Comparison of ENCODE assay signal across 8 cellular contexts in the genomic region with DNA sequence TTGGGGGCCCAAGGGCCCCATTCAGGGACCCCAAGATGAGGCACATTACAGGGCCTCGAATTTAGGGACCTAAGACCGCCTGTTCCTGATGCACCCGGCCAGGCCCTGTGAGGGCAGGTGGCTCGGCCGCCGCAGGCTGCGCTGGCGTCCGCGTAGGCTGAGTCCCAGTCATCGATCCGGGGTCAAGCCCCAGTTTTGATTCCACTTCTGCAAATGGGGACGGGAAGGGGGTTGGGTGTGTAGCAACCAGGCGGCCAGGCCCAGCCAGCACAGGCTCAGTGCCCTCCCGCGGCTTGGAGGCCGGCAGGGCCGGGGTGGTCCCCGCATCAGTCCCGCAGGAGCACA. TPM values are rescaled to one million over a fixed set of nuclear protein-coding genes. Genes with fewer than 3 reads are reported as not detected.
DNase-seq lines count a peak whose midpoint lies in the region; ATAC-seq and TF ChIP-seq lines count a peak whose summit lies in the region.

No MANE protein-coding gene starts in this region.

- H3K27me3 ChIP-seq in naive thymus-derived CD4-positive, alpha-beta T cell (ENCODE audit: control insufficient read depth in 2 of 2, insufficient read depth in 2 of 2, low read length in 2 of 2): no peaks in the 10 kb centered on the region

- intact Hi-C loops in naive thymus-derived CD4-positive, alpha-beta T cell (cut with micrococcal nuclease): loop anchor here (1.0 to 10.0 kb wide), 5 partner anchors 779 to 1906 kb away; a partner anchor contains a TSS

- no peaks in the 10 kb centered on the region for H3K27me3 Mint-ChIP-seq in naive thymus-derived CD4-positive, alpha-beta T cell

- ATAC-seq in naive thymus-derived CD4-positive, alpha-beta T cell: no peak
- no peak for ATAC-seq in HG02759 (IDR thresholded peaks at IDR 0.05; ENCODE audit: unreplicated experiment)

- peak overlapping the region; percentile 89 to 99 (median 96) for H3K27ac Mint-ChIP-seq in naive thymus-derived CD4-positive, alpha-beta T cell

- peaks cover 0 to 38% (median 22%) of the 10 kb centered on the region in 7 donors for H3K4me1 Mint-ChIP-seq in naive thymus-derived CD4-positive, alpha-beta T cell

- peak overlapping the region; percentile 54 to 62 for H3K27ac ChIP-seq in coronary artery
- peak overlapping the region; percentile 85 for H3K27ac ChIP-seq in naive thymus-derived CD4-positive, alpha-beta T cell (ENCODE audit: low read depth, low read length)

- H3K4me1 ChIP-seq in naive thymus-derived CD4-positive, alpha-beta T cell (ENCODE audit: control insufficient read depth in 2 of 2, insufficient read depth in 2 of 2, low read length in 2 of 2): peaks cover 6 to 11% of the 10 kb centered on the region in 2 donors

- H3K36me3 Mint-ChIP-seq in naive thymus-derived CD4-positive, alpha-beta T cell: peaks cover 0 to 16% (median 2%) of the 10 kb centered on the region in 5 donors

- peaks cover 0 to 3% (median 0%) of the 10 kb centered on the region in 11 donors for H3K9me3 Mint-ChIP-seq in naive thymus-derived CD4-positive, alpha-beta T cell

- CTCF ChIA-PET in naive thymus-derived CD4-positive, alpha-beta T cell (lab: Charles Lee): no interaction called here

- no peak for TF ChIP-seq CTCF in GM12864 (IDR thresholded peaks at IDR 0.05; ENCODE audit: low read depth, low read length, missing control alignments)
- TF ChIP-seq CTCF in coronary artery (IDR thresholded peaks at IDR 0.05): no peak

- POLR2A ChIA-PET in naive thymus-derived CD4-positive, alpha-beta T cell (lab: Charles Lee): no interaction called here

- peak overlapping the region; percentile 83 to 99 (median 94) for H3K4me3 Mint-ChIP-seq in naive thymus-derived CD4-positive, alpha-beta T cell

- H3K4me3 ChIP-seq in GM12864 (ENCODE audit: low read depth, low read length) (peak overlapping the region; percentile 68), coronary artery (peak overlapping the region; percentile 69)
- H3K4me3 ChIP-seq in naive thymus-derived CD4-positive, alpha-beta T cell (ENCODE audit: low read length): peak overlapping the region; percentile 75

- no peaks in the 10 kb centered on the region for H3K9me3 ChIP-seq in naive thymus-derived CD4-positive, alpha-beta T cell (ENCODE audit: control insufficient read depth in 2 of 3, low read length in 3 of 3)

- no peak for DNase-seq in GM12864 (ENCODE audit: low read depth)
- DNase-seq in HPDE6-E6E7 (ENCODE audit: extremely low spot score): peak; percentile 12
- DNase-seq in coronary artery (ENCODE audit: low spot score): no peak
- peak in 1 of 9 donors; percentile 4 for DNase-seq in naive thymus-derived CD4-positive, alpha-beta T cell
- no peak for DNase-seq in central memory CD4-positive, alpha-beta T cell
- no peak for DNase-seq in NCI-H69 (lab: John Stamatoyannopoulos, UW)
- no peak for DNase-seq in activated naive CD4-positive, alpha-beta T cell treated with Interleukin-2 at 50 U/mL for 16 hours

- peaks cover 0 to 7% (median 0%) of the 10 kb centered on the region in 3 experiments for H3K36me3 ChIP-seq in naive thymus-derived CD4-positive, alpha-beta T cell (ENCODE audit: control insufficient read depth in 2 of 3, insufficient read depth in 3 of 3, low read length in 3 of 3)

RNA-seq across cellular contexts. Expression of a gene that starts 0.3 kb away (rescaled TPM):
- 1 to 10 TPM; 4.0 to 4.3 (median 4.2) TPM for total RNA-seq in naive thymus-derived CD4-positive, alpha-beta T cell
- polyA plus RNA-seq in naive thymus-derived CD4-positive, alpha-beta T cell: 10 to 100 TPM; 13.6 to 18.7 TPM
